Comparison of ENCODE assay signal across 23 cellular contexts in genomic region chr9:4305586-4305985, GRCh38. TPM values are rescaled to one million over a fixed set of nuclear protein-coding genes. Genes with fewer than 3 reads are reported as not detected.
DNase-seq lines count a peak whose midpoint lies in the region; ATAC-seq, FAIRE-seq and TF ChIP-seq lines count a peak whose summit lies in the region.
"Had no signal": no experiment of that assay in that cellular context is flagged by ENCODE, and none has a peak within 500 bp of the region (broad histone marks: within the 10 kb centered on the region; RNA-seq: fewer than 3 reads in every experiment).

No MANE protein-coding gene starts in this region.

- no peaks in the 10 kb centered on the region for H3K9me3 Mint-ChIP-seq in activated CD8-positive, alpha-beta T cell treated with anti-CD3 and anti-CD28 coated beads for 36 hours
- H3K9me3 Mint-ChIP-seq in activated CD8-positive, alpha-beta T cell treated with anti-CD3 and anti-CD28 coated beads, Interleukin-2, amount 10 ng/mL, durations not matched to agents 7 days and 5 days (ENCODE audit: insufficient read depth), result no peaks in the 10 kb centered on the region
- H3K9me3 Mint-ChIP-seq in activated naive CD8-positive, alpha-beta T cell treated with anti-CD3 and anti-CD28 coated beads for 36 hours, result no peaks in the 10 kb centered on the region
- H3K9me3 Mint-ChIP-seq in nephron progenitor cell (no peaks in the 10 kb centered on the region), MCF 10A (ENCODE audit: unreplicated experiment) (no peaks in the 10 kb centered on the region)
- H3K9me3 Mint-ChIP-seq: activated naive CD4-positive, alpha-beta T cell treated with anti-CD3 and anti-CD28 coated beads, Interleukin-2, amount 10 ng/mL, durations not matched to agents 7 days and 5 days; type B pancreatic cell had no signal

- no TSS peak for BruUV-seq in MCF 10A (replicated peaks; lab: Mats Ljungman, UMichigan)

- ATAC-seq in activated CD8-positive, alpha-beta T cell treated with anti-CD3 and anti-CD28 coated beads for 36 hours, result peak; percentile 51
- no peak for ATAC-seq in activated CD8-positive, alpha-beta T cell treated with anti-CD3 and anti-CD28 coated beads, Interleukin-2, amount 10 ng/mL, durations not matched to agents 7 days and 5 days
- ATAC-seq in GM18909 (IDR thresholded peaks at IDR 0.05; ENCODE audit: poor library complexity, unreplicated experiment), result no peak
- ATAC-seq: left ventricle myocardium superior, mucosa of descending colon, sciatic nerve, T-helper 17 cell had no signal

- peak; percentile 52 for FAIRE-seq in H54 (lab: Jason Lieb, UNC)
- FAIRE-seq: A204.1 had no signal

- H3K27ac Mint-ChIP-seq in activated CD8-positive, alpha-beta T cell treated with anti-CD3 and anti-CD28 coated beads for 36 hours, result peak overlapping the region; percentile 2
- H3K27ac Mint-ChIP-seq in activated CD8-positive, alpha-beta T cell treated with anti-CD3 and anti-CD28 coated beads, Interleukin-2, amount 10 ng/mL, durations not matched to agents 7 days and 5 days, result no peak overlapping the region
- peak overlapping the region; percentile 88 for H3K27ac Mint-ChIP-seq in activated naive CD8-positive, alpha-beta T cell treated with anti-CD3 and anti-CD28 coated beads for 36 hours
- H3K27ac Mint-ChIP-seq in nephron progenitor cell, result peak overlapping the region; percentile 19
- H3K27ac Mint-ChIP-seq in MCF 10A (ENCODE audit: low read depth, unreplicated experiment), result no peak overlapping the region
- H3K27ac Mint-ChIP-seq: activated naive CD4-positive, alpha-beta T cell treated with anti-CD3 and anti-CD28 coated beads, Interleukin-2, amount 10 ng/mL, durations not matched to agents 7 days and 5 days; T-helper 17 cell; type B pancreatic cell had no signal

- CTCF ChIA-PET in activated CD8-positive, alpha-beta T cell treated with anti-CD3 and anti-CD28 coated beads for 36 hours (lab: Charles Lee), result interaction anchor here (0.7 to 3.0 kb wide), 10 partner anchors 9 to 573 kb away, joined by 3 to 16 read pairs (median 4); no protein-coding TSS in a partner anchor
- CTCF ChIA-PET in activated CD8-positive, alpha-beta T cell treated with anti-CD3 and anti-CD28 coated beads, Interleukin-2, amount 10 ng/mL, durations not matched to agents 7 days and 5 days (lab: Charles Lee), result interaction anchor here (0.7 to 2.3 kb wide), 4 partner anchors 10 to 359 kb away, joined by 3 to 12 read pairs (median 6); no protein-coding TSS in a partner anchor
- CTCF ChIA-PET in MCF 10A (lab: Yijun Ruan, JAX), result interaction anchor here (0.6 to 6.7 kb wide), 4 partner anchors 9 to 1225 kb away, joined by 3 to 59 read pairs (median 6); no protein-coding TSS in a partner anchor

- no peak overlapping the region for H3K4me3 Mint-ChIP-seq in activated CD8-positive, alpha-beta T cell treated with anti-CD3 and anti-CD28 coated beads for 36 hours
- no peak overlapping the region for H3K4me3 Mint-ChIP-seq in activated CD8-positive, alpha-beta T cell treated with anti-CD3 and anti-CD28 coated beads, Interleukin-2, amount 10 ng/mL, durations not matched to agents 7 days and 5 days
- no peak overlapping the region for H3K4me3 Mint-ChIP-seq in activated naive CD8-positive, alpha-beta T cell treated with anti-CD3 and anti-CD28 coated beads for 36 hours
- H3K4me3 Mint-ChIP-seq in nephron progenitor cell (no peak overlapping the region), MCF 10A (ENCODE audit: unreplicated experiment) (no peak overlapping the region)
- H3K4me3 Mint-ChIP-seq: activated naive CD4-positive, alpha-beta T cell treated with anti-CD3 and anti-CD28 coated beads, Interleukin-2, amount 10 ng/mL, durations not matched to agents 7 days and 5 days; T-helper 17 cell; type B pancreatic cell had no signal

- POLR2A ChIA-PET in activated CD8-positive, alpha-beta T cell treated with anti-CD3 and anti-CD28 coated beads for 36 hours (lab: Charles Lee), result no interaction called here
- POLR2A ChIA-PET in activated CD8-positive, alpha-beta T cell treated with anti-CD3 and anti-CD28 coated beads, Interleukin-2, amount 10 ng/mL, durations not matched to agents 7 days and 5 days (lab: Charles Lee), result no interaction called here
- POLR2A ChIA-PET in MCF 10A (lab: Yijun Ruan, JAX), result no interaction called here

- H3K27me3 Mint-ChIP-seq in activated CD8-positive, alpha-beta T cell treated with anti-CD3 and anti-CD28 coated beads for 36 hours, result peaks cover 18% of the 10 kb centered on the region
- H3K27me3 Mint-ChIP-seq in activated CD8-positive, alpha-beta T cell treated with anti-CD3 and anti-CD28 coated beads, Interleukin-2, amount 10 ng/mL, durations not matched to agents 7 days and 5 days (ENCODE audit: low read depth), result peaks cover 25% of the 10 kb centered on the region
- peaks cover 15% of the 10 kb centered on the region for H3K27me3 Mint-ChIP-seq in activated naive CD8-positive, alpha-beta T cell treated with anti-CD3 and anti-CD28 coated beads for 36 hours
- peaks cover 18% of the 10 kb centered on the region for H3K27me3 Mint-ChIP-seq in nephron progenitor cell (ENCODE audit: low read depth, poor library complexity)
- H3K27me3 Mint-ChIP-seq in MCF 10A (ENCODE audit: insufficient read depth, unreplicated experiment), result no peaks in the 10 kb centered on the region

- H3K36me3 Mint-ChIP-seq in activated CD8-positive, alpha-beta T cell treated with anti-CD3 and anti-CD28 coated beads for 36 hours (ENCODE audit: low read depth), result no peaks in the 10 kb centered on the region
- no peaks in the 10 kb centered on the region for H3K36me3 Mint-ChIP-seq in activated CD8-positive, alpha-beta T cell treated with anti-CD3 and anti-CD28 coated beads, Interleukin-2, amount 10 ng/mL, durations not matched to agents 7 days and 5 days (ENCODE audit: low read depth)
- no peaks in the 10 kb centered on the region for H3K36me3 Mint-ChIP-seq in activated naive CD8-positive, alpha-beta T cell treated with anti-CD3 and anti-CD28 coated beads for 36 hours
- no peaks in the 10 kb centered on the region for H3K36me3 Mint-ChIP-seq in nephron progenitor cell (ENCODE audit: low read depth)
- no peaks in the 10 kb centered on the region for H3K36me3 Mint-ChIP-seq in MCF 10A (ENCODE audit: insufficient read depth, unreplicated experiment)
- H3K36me3 Mint-ChIP-seq: activated naive CD4-positive, alpha-beta T cell treated with anti-CD3 and anti-CD28 coated beads, Interleukin-2, amount 10 ng/mL, durations not matched to agents 7 days and 5 days; type B pancreatic cell had no signal

- intact Hi-C loops in activated CD8-positive, alpha-beta T cell treated with anti-CD3 and anti-CD28 coated beads for 36 hours (cut with micrococcal nuclease), result loop anchor here (5.0 kb wide), 1 partner anchor 37 kb away; no protein-coding TSS in a partner anchor
- intact Hi-C loops in MCF 10A (cut with micrococcal nuclease), result no loop called here

- TF ChIP-seq CTCF in activated CD8-positive, alpha-beta T cell treated with anti-CD3 and anti-CD28 coated beads for 36 hours (IDR thresholded peaks at IDR 0.05), result no peak
- no peak for TF ChIP-seq CTCF in nephron progenitor cell (IDR thresholded peaks at IDR 0.05)
- no peak for TF ChIP-seq CTCF in MCF 10A (IDR thresholded peaks at IDR 0.05; ENCODE audit: unreplicated experiment)

- H3K4me1 Mint-ChIP-seq in activated CD8-positive, alpha-beta T cell treated with anti-CD3 and anti-CD28 coated beads for 36 hours (ENCODE audit: low read depth), result peaks cover 56% of the 10 kb centered on the region
- peaks cover 13% of the 10 kb centered on the region for H3K4me1 Mint-ChIP-seq in activated CD8-positive, alpha-beta T cell treated with anti-CD3 and anti-CD28 coated beads, Interleukin-2, amount 10 ng/mL, durations not matched to agents 7 days and 5 days (ENCODE audit: low read depth)
- peaks cover 62% of the 10 kb centered on the region for H3K4me1 Mint-ChIP-seq in activated naive CD8-positive, alpha-beta T cell treated with anti-CD3 and anti-CD28 coated beads for 36 hours
- H3K4me1 Mint-ChIP-seq in nephron progenitor cell (peaks cover 42% of the 10 kb centered on the region), MCF 10A (ENCODE audit: insufficient read depth, unreplicated experiment) (peaks cover 32% of the 10 kb centered on the region)
- H3K4me1 Mint-ChIP-seq: T-helper 17 cell had no signal

- TF ChIP-seq POLR2A in H54 (IDR thresholded peaks at IDR 0.05; ENCODE audit: low read depth, low read length), result no peak

- DNase-seq in activated CD8-positive, alpha-beta T cell treated with anti-CD3 and anti-CD28 coated beads for 36 hours, result peak; percentile 22
- no peak for DNase-seq in activated CD8-positive, alpha-beta T cell treated with anti-CD3 and anti-CD28 coated beads, Interleukin-2, amount 10 ng/mL, durations not matched to agents 7 days and 5 days
- DNase-seq in H54 (ENCODE audit: insufficient read length, low spot score), result no peak
- DNase-seq in activated naive CD8-positive, alpha-beta T cell treated with anti-CD3 and anti-CD28 coated beads for 36 hours, result no peak
- no peak for DNase-seq in nephron progenitor cell
- no peak for DNase-seq in activated effector memory CD4-positive, alpha-beta T cell treated with Interleukin-2 at 50 U/mL for 16 hours
- DNase-seq in MCF 10A (ENCODE audit: unreplicated experiment), result no peak
- DNase-seq: activated CD4-positive, alpha-beta T cell treated with anti-CD3 and anti-CD28 coated beads, Interleukin-2, amount 50 U/mL, for 48 hours; activated naive CD4-positive, alpha-beta T cell treated with anti-CD3 and anti-CD28 coated beads, Interleukin-2, amount 10 ng/mL, durations not matched to agents 7 days and 5 days; dorsolateral prefrontal cortex; head of caudate nucleus; IMR-90; left ventricle myocardium superior; mucosa of descending colon; NCI-H1417 treated with DMSO at 0.1 percent for 48 hours; NCI-H524; posterior cingulate gyrus; stimulated activated CD4-positive, alpha-beta T cell treated with anti-CD3 and anti-CD28 coated beads, Interleukin-15, amount 100 ng/mL, for 24 hours; T-helper 17 cell had no signal

RNA-seq across cellular contexts. Expression of gene GLIS3, which starts 5.7 kb away (rescaled TPM):
- 1 to 10 TPM; 1.5 to 2.1 TPM for total RNA-seq in activated CD8-positive, alpha-beta T cell treated with anti-CD3 and anti-CD28 coated beads for 36 hours
- total RNA-seq in activated CD8-positive, alpha-beta T cell treated with anti-CD3 and anti-CD28 coated beads, Interleukin-2, amount 10 ng/mL, durations not matched to agents 7 days and 5 days, result under 1 TPM; 0.29 to 0.34 TPM
- 1 to 10 TPM; 2.0 to 2.3 TPM for total RNA-seq in activated naive CD8-positive, alpha-beta T cell treated with anti-CD3 and anti-CD28 coated beads for 36 hours
- 1.1 TPM in 2 replicates for total RNA-seq in MCF 10A (2022)

Comparison
In these comparisons a context has a peak if more than half of its experiments do, and no peak if none do; other contexts are left out.
1. H3K27ac Mint-ChIP-seq: peak in activated CD8-positive, alpha-beta T cell treated with anti-CD3 and anti-CD28 coated beads for 36 hours (single experiment), activated naive CD8-positive, alpha-beta T cell treated with anti-CD3 and anti-CD28 coated beads for 36 hours (single experiment) and nephron progenitor cell (single experiment); none in activated CD8-positive, alpha-beta T cell treated with anti-CD3 and anti-CD28 coated beads, Interleukin-2, amount 10 ng/mL, durations not matched to agents 7 days and 5 days (single experiment) and MCF 10A (single experiment).